ENCODE assay signal across 8 cellular contexts in genomic region chr11:88543902-88544655, GRCh38.
DNase-seq lines count a peak whose midpoint lies in the region; ATAC-seq and TF ChIP-seq lines count a peak whose summit lies in the region.

No MANE protein-coding gene starts in this region.

- ATAC-seq in GM19023 (IDR thresholded peaks at IDR 0.05; ENCODE audit: unreplicated experiment) = peak; percentile 100
- ATAC-seq in HG03159 (IDR thresholded peaks at IDR 0.05; ENCODE audit: unreplicated experiment) = peak; percentile 99
- ATAC-seq in memory B cell (ENCODE audit: low read depth) = peak; percentile 78

- H3K4me1 ChIP-seq in BE2C = no peaks in the 10 kb centered on the region

- H3K27ac Mint-ChIP-seq in memory B cell = no peak overlapping the region

- no peaks in the 10 kb centered on the region for H3K9me3 Mint-ChIP-seq in memory B cell

- H3K36me3 Mint-ChIP-seq in memory B cell = no peaks in the 10 kb centered on the region

- no peak overlapping the region for H3K4me3 Mint-ChIP-seq in memory B cell

- H3K4me1 Mint-ChIP-seq in memory B cell = peaks cover 2% of the 10 kb centered on the region

- H3K27me3 Mint-ChIP-seq in memory B cell = peaks cover 2% of the 10 kb centered on the region

- no peaks in the 10 kb centered on the region for H3K27me3 ChIP-seq in BE2C

- no peaks in the 10 kb centered on the region for H3K36me3 ChIP-seq in BE2C

- peak; percentile 70 for DNase-seq in BE2C
- peak; percentile 82 to 94 for DNase-seq in NCI-H526 (lab: John Stamatoyannopoulos, UW)
- peak; percentile 71 to 75 for DNase-seq in activated CD4-positive, alpha-beta T cell treated with anti-CD3 and anti-CD28 coated beads, Interleukin-2, amount 50 U/mL, for 4 hours
- DNase-seq in ecto neural progenitor cell (ENCODE audit: low spot score) = peak; percentile 83
- peak; percentile 55 to 64 for DNase-seq in memory B cell (ENCODE audit: low spot score in 2 of 2)
- peak; percentile 49 to 55 for DNase-seq in stimulated activated CD8-positive, alpha-beta memory T cell treated with anti-CD3 and anti-CD28 coated beads, Interleukin-15, amount 100 ng/mL, for 48 hours (ENCODE audit: low read depth in 2 of 2)

- TF ChIP-seq CTCF in BE2C (IDR thresholded peaks at IDR 0.05; ENCODE audit: low read depth, low read length) = peak; percentile 95

- H3K4me3 ChIP-seq in BE2C (ENCODE audit: low read depth, low read length) = no peak overlapping the region

- H3K9me3 ChIP-seq in BE2C = no peaks in the 10 kb centered on the region
